12 cellular contexts compared by ENCODE assay signal in genomic region chr3:5138214-5138981, GRCh38. TPM values are rescaled to one million over a fixed set of nuclear protein-coding genes. Genes with fewer than 3 reads are reported as not detected.
DNase-seq lines count a peak whose midpoint lies in the region; ATAC-seq, FAIRE-seq and TF ChIP-seq lines count a peak whose summit lies in the region.
"Had no signal": no experiment of that assay in that cellular context is flagged by ENCODE, and none has a peak within 500 bp of the region (broad histone marks: within the 10 kb centered on the region; RNA-seq: fewer than 3 reads in every experiment).

No MANE protein-coding gene starts in this region.

- H3K4me1 Mint-ChIP-seq in activated naive CD8-positive, alpha-beta T cell treated with anti-CD3 and anti-CD28 coated beads, Interleukin-2, amount 50 U/mL, for 24 hours = peaks cover 61% of the 10 kb centered on the region

- H4K20me1 ChIP-seq in HepG2 (ENCODE audit: insufficient read depth, low read length) = peaks cover 14% of the 10 kb centered on the region; the same call in 1 of the 2 replicates

- no peak for DNase-seq in left ventricle myocardium superior
- no peak for DNase-seq in right atrium auricular region (ENCODE audit: low spot score)
- DNase-seq in activated naive CD8-positive, alpha-beta T cell treated with anti-CD3 and anti-CD28 coated beads, Interleukin-2, amount 50 U/mL, for 24 hours = no peak
- peak; percentile 82 for DNase-seq in HepG2 (ENCODE audit: low spot score)
- no peak for DNase-seq in upper lobe of right lung
- DNase-seq in posterior vena cava (ENCODE audit: low spot score) = no peak
- DNase-seq: activated naive CD4-positive, alpha-beta T cell treated with Interleukin-2 at 50 U/mL for 16 hours; MM.1S; sigmoid colon had no signal

- H3K27me3 Mint-ChIP-seq in activated naive CD8-positive, alpha-beta T cell treated with anti-CD3 and anti-CD28 coated beads, Interleukin-2, amount 50 U/mL, for 24 hours = no peaks in the 10 kb centered on the region

- H3K4me2 ChIP-seq in HepG2 (ENCODE audit: low read depth, low read length) = peak overlapping the region; percentile 42

- 36% methylated on average over 5 of the region's 5 CpGs for WGBS in HepG2 (ENCODE audit: low lambda C conversion rate)

- TF ChIP-seq CTCF in right atrium auricular region (IDR thresholded peaks at IDR 0.05) = no peak
- TF ChIP-seq CTCF in HepG2 (CRISPR knock-in tag; IDR thresholded peaks at IDR 0.05) = no peak
- no peak for TF ChIP-seq CTCF in upper lobe of right lung (IDR thresholded peaks at IDR 0.05)

- H3K4me3 ChIP-seq in right atrium auricular region (no peak overlapping the region), HepG2 (replicated peaks in 1 of 3; ENCODE audit: insufficient read depth in 1 of 3, low read depth in 2 of 3, low read length in 3 of 3) (peak overlapping the region in 1 of 3 experiments; percentile 22; a peak in 2 of 6 replicates), upper lobe of right lung (no peak overlapping the region)
- H3K4me3 ChIP-seq: sigmoid colon, SK-N-MC had no signal

- ATAC-seq in left ventricle myocardium superior (peak; percentile 48), HepG2 (peak; percentile 86), upper lobe of right lung (peak; percentile 78), HG02970 (IDR thresholded peaks at IDR 0.05; ENCODE audit: low FRiP score, unreplicated experiment) (no peak), HG02763 (IDR thresholded peaks at IDR 0.05; ENCODE audit: unreplicated experiment) (no peak)
- ATAC-seq in activated naive CD8-positive, alpha-beta T cell treated with anti-CD3 and anti-CD28 coated beads, Interleukin-2, amount 50 U/mL, for 24 hours = no peak

- no peak for TF ChIP-seq RAD21 in HepG2 (CRISPR knock-in tag; IDR thresholded peaks at IDR 0.05)

- BruUV-seq in HepG2 (replicated peaks; lab: Mats Ljungman, UMichigan) = no TSS peak

- no peak overlapping the region for H3K4me3 Mint-ChIP-seq in activated naive CD8-positive, alpha-beta T cell treated with anti-CD3 and anti-CD28 coated beads, Interleukin-2, amount 50 U/mL, for 24 hours

- FAIRE-seq in HepG2 (lab: Jason Lieb, UNC) = peak; percentile 57

- intact Hi-C loops in left ventricle myocardium superior (cut with micrococcal nuclease) = no loop called here
- intact Hi-C loops in HepG2 (cut with micrococcal nuclease; ENCODE audit: unreplicated experiment) = loop anchor here (1.0 kb wide), 1 partner anchor 49 kb away; the partner anchor contains the start of gene EDEM1
- intact Hi-C loops in upper lobe of right lung (cut with DNase I) = no loop called here
- intact Hi-C loops in posterior vena cava (cut with DNase I) = no loop called here

- H3K27ac ChIP-seq in right atrium auricular region (no peak overlapping the region), HepG2 (ENCODE audit: extremely low read length, insufficient read depth, low read length) (peak overlapping the region; percentile 81), upper lobe of right lung (no peak overlapping the region)
- H3K27ac ChIP-seq: SK-N-MC had no signal

- H3K4me1 ChIP-seq in right atrium auricular region (peaks cover 0 to 54% of the 10 kb centered on the region in 2 donors), HepG2 (ENCODE audit: insufficient read depth, low read length) (peaks cover 47% of the 10 kb centered on the region), upper lobe of right lung (peaks cover 60% of the 10 kb centered on the region)

- TF ChIP-seq EP300 in HepG2 (IDR thresholded peaks at IDR 0.05; ENCODE audit: low read depth in 2 of 2, low read length in 2 of 2) (peak; percentile 74 to 86; a peak in 3 of 4 replicates), HepG2 (CRISPR knock-in tag; IDR thresholded peaks at IDR 0.05; ENCODE audit: borderline replicate concordance) (no peak)

- peak overlapping the region; percentile 80 for H3K27ac Mint-ChIP-seq in activated naive CD8-positive, alpha-beta T cell treated with anti-CD3 and anti-CD28 coated beads, Interleukin-2, amount 50 U/mL, for 24 hours

- H3K79me2 ChIP-seq in HepG2 (ENCODE audit: insufficient read depth, low read length) = peaks cover 89% of the 10 kb centered on the region

- H3K9me3 ChIP-seq in right atrium auricular region (no peaks in the 10 kb centered on the region), HepG2 (ENCODE audit: low read length) (no peaks in the 10 kb centered on the region), upper lobe of right lung (no peaks in the 10 kb centered on the region)
- H3K9me3 ChIP-seq: sigmoid colon had no signal

- peak overlapping the region; percentile 40; the same call in 1 of the 2 replicates for H3K9ac ChIP-seq in HepG2 (ENCODE audit: insufficient read depth, low read depth, low read length)

- CTCF ChIA-PET in HepG2 (lab: Yijun Ruan, JAX; ENCODE audit: low intra/inter-chr PET ratio, low total read pairs) = no interaction called here

- peaks cover 22% of the 10 kb centered on the region for H3K36me3 Mint-ChIP-seq in activated naive CD8-positive, alpha-beta T cell treated with anti-CD3 and anti-CD28 coated beads, Interleukin-2, amount 50 U/mL, for 24 hours (ENCODE audit: low read depth)

- no peak overlapping the region for H2AFZ ChIP-seq in HepG2 (ENCODE audit: low read length)

- no peak for TF ChIP-seq POLR2A in HepG2 (IDR thresholded peaks at IDR 0.05; ENCODE audit: insufficient read depth in 1 of 2, low read depth in 2 of 2, low read length in 2 of 2)

- POLR2A ChIA-PET in HepG2 (lab: Yijun Ruan, JAX) = interaction anchor here (0.9 to 2.8 kb wide), 5 partner anchors 15 to 387 kb away, joined by 3 to 20 read pairs (median 6); partner anchors contain the start of gene EDEM1

- H3K27me3 ChIP-seq in right atrium auricular region = no peaks in the 10 kb centered on the region
- H3K27me3 ChIP-seq in HepG2 (ENCODE audit: control insufficient read depth in 1 of 2, insufficient read depth in 2 of 2, low read length in 2 of 2) = no peaks in the 10 kb centered on the region
- no peaks in the 10 kb centered on the region for H3K27me3 ChIP-seq in upper lobe of right lung
- H3K27me3 ChIP-seq: sigmoid colon had no signal

- H3K36me3 ChIP-seq in right atrium auricular region (no peaks in the 10 kb centered on the region), HepG2 (replicated peaks in 1 of 2; ENCODE audit: control insufficient read depth in 1 of 2, insufficient read depth in 2 of 2, low read length in 2 of 2) (0 out of 5 replicates have a peak, but pooled peaks cover 0 to 8% of the 10 kb centered on the region in 2 experiments), upper lobe of right lung (no peaks in the 10 kb centered on the region)
- H3K36me3 ChIP-seq: sigmoid colon had no signal

- in situ Hi-C loops in HepG2 (cut with HindIII; ENCODE audit: extremely low pct_ligation_motif_present, low pct_unique_long_range_greater_than_20kb) = no loop called here

- H3K9me3 Mint-ChIP-seq in activated naive CD8-positive, alpha-beta T cell treated with anti-CD3 and anti-CD28 coated beads, Interleukin-2, amount 50 U/mL, for 24 hours = no peaks in the 10 kb centered on the region

RNA-seq across cellular contexts. Expression of gene ARL8B, which starts 16.3 kb away (rescaled TPM):
- total RNA-seq in left ventricle myocardium superior (62.0 TPM), right atrium auricular region (10 to 100 TPM; 33.9 to 35.6 TPM), HepG2 (2016; rRNA removed; fragmentation: Illumina TruSeq; extraction: Trizol) (30.4 and 33.1 TPM in 2 replicates), upper lobe of right lung (91.5 TPM), posterior vena cava (10 to 100 TPM; 63.0 to 65.9 TPM)
- total RNA-seq in HepG2 (2016; cell fraction: cytosol; rRNA removed; fragmentation: Illumina TruSeq; extraction: Trizol; ENCODE audit: low read depth) = 5.4 and 5.9 TPM in 2 replicates
- total RNA-seq in HepG2 (2016; cell fraction: insoluble cytoplasmic fraction; rRNA removed; fragmentation: Illumina TruSeq; extraction: Trizol) = 33.4 and 36.2 TPM in 2 replicates
- total RNA-seq in HepG2 (2016; cell fraction: membrane; rRNA removed; fragmentation: Illumina TruSeq; extraction: Trizol) = 19.9 and 20.5 TPM in 2 replicates
- 38.1 and 40.6 TPM in 2 replicates for total RNA-seq in HepG2 (2016; cell fraction: nucleus; rRNA removed; fragmentation: Illumina TruSeq; extraction: Trizol)
- polyA plus RNA-seq in HepG2 (2011; rRNA removed) = 15.6 and 23.5 TPM in 2 replicates
- polyA plus RNA-seq in HepG2 (2011; cell fraction: cytosol; rRNA removed) = 13.3 and 20.0 TPM in 2 replicates
- 14.6 and 19.7 TPM in 2 replicates for polyA plus RNA-seq in HepG2 (2011; cell fraction: nucleus; rRNA removed)
- polyA plus RNA-seq in HepG2 (2012) = 29.9 and 30.2 TPM in 2 replicates
- 5.7 and 7.1 TPM in 2 replicates for polyA plus RNA-seq in HepG2 (2016; cell fraction: cytosol; fragmentation: Illumina TruSeq; extraction: Trizol; ENCODE audit: low read depth)
- 38.6 and 42.3 TPM in 2 replicates for polyA plus RNA-seq in HepG2 (2016; cell fraction: insoluble cytoplasmic fraction; fragmentation: Illumina TruSeq; extraction: Trizol; ENCODE audit: low read depth)
- 14.7 TPM in 2 replicates for polyA plus RNA-seq in HepG2 (2016; cell fraction: membrane; fragmentation: Illumina TruSeq; extraction: Trizol; ENCODE audit: low read depth)
- polyA plus RNA-seq in HepG2 (2016; cell fraction: nucleus; fragmentation: Illumina TruSeq; extraction: Trizol; ENCODE audit: insufficient read depth, low read depth) = 55.9 and 57.1 TPM in 2 replicates
- 5.8 and 10.0 TPM in 2 replicates for polyA minus RNA-seq in HepG2 (2011; rRNA and poly(A)+ RNA removed; ENCODE audit: low replicate concordance)
- polyA minus RNA-seq in HepG2 (2011; cell fraction: cytosol; rRNA and poly(A)+ RNA removed) = 17.1 and 19.6 TPM in 2 replicates
- polyA minus RNA-seq in HepG2 (2011; cell fraction: nucleus; rRNA and poly(A)+ RNA removed) = 20.3 and 22.3 TPM in 2 replicates

RNA-seq across cellular contexts. Expression of gene EDEM1, which starts 49.1 kb away (rescaled TPM):
- 6.1 TPM for total RNA-seq in left ventricle myocardium superior
- 10 to 100 TPM in 1 of 2 donors, 1 to 10 TPM in 1; 8.1 to 11.2 TPM for total RNA-seq in right atrium auricular region
- total RNA-seq in HepG2 (2016; rRNA removed; fragmentation: Illumina TruSeq; extraction: Trizol) = 13.8 and 14.3 TPM in 2 replicates
- 8.5 and 9.0 TPM in 2 replicates for total RNA-seq in HepG2 (2016; cell fraction: cytosol; rRNA removed; fragmentation: Illumina TruSeq; extraction: Trizol; ENCODE audit: low read depth)
- 13.5 and 14.4 TPM in 2 replicates for total RNA-seq in HepG2 (2016; cell fraction: insoluble cytoplasmic fraction; rRNA removed; fragmentation: Illumina TruSeq; extraction: Trizol)
- total RNA-seq in HepG2 (2016; cell fraction: membrane; rRNA removed; fragmentation: Illumina TruSeq; extraction: Trizol) = 15.4 and 16.6 TPM in 2 replicates
- 22.3 and 25.8 TPM in 2 replicates for total RNA-seq in HepG2 (2016; cell fraction: nucleus; rRNA removed; fragmentation: Illumina TruSeq; extraction: Trizol)
- polyA plus RNA-seq in HepG2 (2011; rRNA removed) = 25.8 and 28.0 TPM in 2 replicates
- 10.4 and 18.5 TPM in 2 replicates for polyA plus RNA-seq in HepG2 (2011; cell fraction: cytosol; rRNA removed)
- polyA plus RNA-seq in HepG2 (2011; cell fraction: nucleus; rRNA removed) = 23.8 and 36.5 TPM in 2 replicates
- polyA plus RNA-seq in HepG2 (2012) = 16.8 and 17.3 TPM in 2 replicates
- 3.5 and 4.9 TPM in 2 replicates for polyA plus RNA-seq in HepG2 (2016; cell fraction: cytosol; fragmentation: Illumina TruSeq; extraction: Trizol; ENCODE audit: low read depth)
- polyA plus RNA-seq in HepG2 (2016; cell fraction: insoluble cytoplasmic fraction; fragmentation: Illumina TruSeq; extraction: Trizol; ENCODE audit: low read depth) = 11.7 and 12.6 TPM in 2 replicates
- 7.5 and 8.7 TPM in 2 replicates for polyA plus RNA-seq in HepG2 (2016; cell fraction: membrane; fragmentation: Illumina TruSeq; extraction: Trizol; ENCODE audit: low read depth)
- polyA plus RNA-seq in HepG2 (2016; cell fraction: nucleus; fragmentation: Illumina TruSeq; extraction: Trizol; ENCODE audit: insufficient read depth, low read depth) = 40.1 and 42.7 TPM in 2 replicates
- 27.3 TPM in 2 replicates for polyA minus RNA-seq in HepG2 (2011; rRNA and poly(A)+ RNA removed; ENCODE audit: low replicate concordance)
- 22.4 and 27.4 TPM in 2 replicates for polyA minus RNA-seq in HepG2 (2011; cell fraction: cytosol; rRNA and poly(A)+ RNA removed)
- 61.4 and 62.2 TPM in 2 replicates for polyA minus RNA-seq in HepG2 (2011; cell fraction: nucleus; rRNA and poly(A)+ RNA removed)
- 88.6 TPM for total RNA-seq in upper lobe of right lung
- total RNA-seq in posterior vena cava = 10 to 100 TPM; 25.0 to 28.1 TPM

Comparison
In these comparisons a context has a peak if more than half of its experiments do, and no peak if none do; other contexts are left out.
1. ATAC-seq: peak in left ventricle myocardium superior (single experiment), HepG2 (single experiment) and upper lobe of right lung (single experiment); none in activated naive CD8-positive, alpha-beta T cell treated with anti-CD3 and anti-CD28 coated beads, Interleukin-2, amount 50 U/mL, for 24 hours (single experiment), HG02970 (single experiment) and HG02763 (single experiment).